In the genomic region with DNA sequence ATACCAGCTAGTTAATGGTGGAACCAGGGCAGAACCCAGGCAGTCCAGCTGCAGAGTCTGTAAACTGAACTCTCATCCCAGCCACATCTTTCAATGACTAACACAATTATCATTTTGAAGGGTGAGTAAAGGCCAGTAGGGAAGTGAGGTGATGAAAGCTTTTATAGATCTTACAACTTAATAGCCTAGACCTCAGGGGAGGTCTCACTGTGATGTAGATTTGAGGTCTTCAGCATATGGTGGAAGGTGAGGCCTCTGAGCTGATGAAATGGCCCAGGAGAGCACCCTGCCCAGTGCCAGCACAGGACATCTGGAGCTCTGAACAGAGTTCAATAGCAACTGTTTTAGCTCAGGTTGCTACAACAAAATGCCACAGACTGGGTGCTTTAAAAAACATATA, we compare ENCODE assay signal across 19 cellular contexts. TPM values are rescaled to one million over a fixed set of nuclear protein-coding genes. Genes with fewer than 3 reads are reported as not detected.
A peak's percentile ranks its signal among the peaks of the same experiment; 100 is the strongest.
DNase-seq lines count a peak whose midpoint lies in the region; ATAC-seq and TF ChIP-seq lines count a peak whose summit lies in the region.
"Had no signal": no experiment of that assay in that cellular context is flagged by ENCODE, and none has a peak within 500 bp of the region (broad histone marks: within the 10 kb centered on the region; RNA-seq: fewer than 3 reads in every experiment).

No MANE protein-coding gene starts in this region.

- no peaks in the 10 kb centered on the region for H3K9me3 Mint-ChIP-seq in activated naive CD8-positive, alpha-beta T cell treated with anti-CD3 and anti-CD28 coated beads, Interleukin-2, amount 50 U/mL, for 24 hours
- H3K9me3 Mint-ChIP-seq in activated naive CD8-positive, alpha-beta T cell treated with anti-CD3 and anti-CD28 coated beads for 36 hours, result no peaks in the 10 kb centered on the region
- H3K9me3 Mint-ChIP-seq in stimulated activated effector memory CD8-positive, alpha-beta T cell treated with anti-CD3 and anti-CD28 coated beads, Interleukin-12 subunit alpha, Interleukin-12 subunit beta, amount 100 ng/mL, for 72 hours, result no peaks in the 10 kb centered on the region
- H3K9me3 Mint-ChIP-seq: dendritic cell treated with granulocyte-macrophage colony-stimulating factor and Interleukin-4, amounts not matched to agents 40 ng/mL and 50 ng/mL, for 4 days had no signal

- H3K27ac Mint-ChIP-seq in activated naive CD8-positive, alpha-beta T cell treated with anti-CD3 and anti-CD28 coated beads, Interleukin-2, amount 50 U/mL, for 24 hours, result no peak overlapping the region
- H3K27ac Mint-ChIP-seq in activated naive CD8-positive, alpha-beta T cell treated with anti-CD3 and anti-CD28 coated beads for 36 hours, result no peak overlapping the region
- H3K27ac Mint-ChIP-seq in stimulated activated effector memory CD8-positive, alpha-beta T cell treated with anti-CD3 and anti-CD28 coated beads, Interleukin-12 subunit alpha, Interleukin-12 subunit beta, amount 100 ng/mL, for 72 hours, result no peak overlapping the region
- H3K27ac Mint-ChIP-seq: activated naive CD8-positive, alpha-beta T cell; brain; dendritic cell treated with granulocyte-macrophage colony-stimulating factor and Interleukin-4, amounts not matched to agents 40 ng/mL and 50 ng/mL, for 4 days had no signal

- H3K4me3 Mint-ChIP-seq in activated naive CD8-positive, alpha-beta T cell treated with anti-CD3 and anti-CD28 coated beads, Interleukin-2, amount 50 U/mL, for 24 hours, result no peak overlapping the region
- no peak overlapping the region for H3K4me3 Mint-ChIP-seq in activated naive CD8-positive, alpha-beta T cell treated with anti-CD3 and anti-CD28 coated beads for 36 hours
- no peak overlapping the region for H3K4me3 Mint-ChIP-seq in stimulated activated effector memory CD8-positive, alpha-beta T cell treated with anti-CD3 and anti-CD28 coated beads, Interleukin-12 subunit alpha, Interleukin-12 subunit beta, amount 100 ng/mL, for 72 hours
- H3K4me3 Mint-ChIP-seq: activated naive CD8-positive, alpha-beta T cell; brain; dendritic cell treated with granulocyte-macrophage colony-stimulating factor and Interleukin-4, amounts not matched to agents 40 ng/mL and 50 ng/mL, for 4 days had no signal

- DNase-seq in activated naive CD8-positive, alpha-beta T cell treated with anti-CD3 and anti-CD28 coated beads, Interleukin-2, amount 50 U/mL, for 24 hours, result no peak
- DNase-seq in activated naive CD8-positive, alpha-beta T cell treated with anti-CD3 and anti-CD28 coated beads for 36 hours, result no peak
- DNase-seq in RKO (ENCODE audit: low spot score) (peak; percentile 21), epithelial cell of esophagus (ENCODE audit: low read depth) (peak; percentile 65), cerebellum (ENCODE audit: low spot score) (no peak), retina (no peak), NCI-H2227 (lab: John Stamatoyannopoulos, UW; ENCODE audit: unreplicated experiment) (no peak)
- DNase-seq in stimulated activated effector memory CD8-positive, alpha-beta T cell treated with anti-CD3 and anti-CD28 coated beads, Interleukin-12 subunit alpha, Interleukin-12 subunit beta, amount 100 ng/mL, for 72 hours (ENCODE audit: low spot score in 2 of 2), result no peak
- DNase-seq: Karpas-422, NCI-H1105 treated with DMSO at 0.1 percent for 48 hours, NCI-H2107, NCI-H524, nucleus accumbens had no signal

- ATAC-seq in activated naive CD8-positive, alpha-beta T cell treated with anti-CD3 and anti-CD28 coated beads, Interleukin-2, amount 50 U/mL, for 24 hours, result peak; percentile 51
- ATAC-seq in stimulated activated effector memory CD8-positive, alpha-beta T cell treated with anti-CD3 and anti-CD28 coated beads, Interleukin-12 subunit alpha, Interleukin-12 subunit beta, amount 100 ng/mL, for 72 hours, result peak; percentile 39
- ATAC-seq: A549 had no signal

- peaks cover 2% of the 10 kb centered on the region for H3K4me1 Mint-ChIP-seq in activated naive CD8-positive, alpha-beta T cell treated with anti-CD3 and anti-CD28 coated beads, Interleukin-2, amount 50 U/mL, for 24 hours
- H3K4me1 Mint-ChIP-seq in activated naive CD8-positive, alpha-beta T cell treated with anti-CD3 and anti-CD28 coated beads for 36 hours, result no peaks in the 10 kb centered on the region
- H3K4me1 Mint-ChIP-seq in stimulated activated effector memory CD8-positive, alpha-beta T cell treated with anti-CD3 and anti-CD28 coated beads, Interleukin-12 subunit alpha, Interleukin-12 subunit beta, amount 100 ng/mL, for 72 hours, result no peaks in the 10 kb centered on the region

- H3K27me3 Mint-ChIP-seq in activated naive CD8-positive, alpha-beta T cell treated with anti-CD3 and anti-CD28 coated beads, Interleukin-2, amount 50 U/mL, for 24 hours, result peaks cover 7% of the 10 kb centered on the region
- peaks cover 2% of the 10 kb centered on the region for H3K27me3 Mint-ChIP-seq in activated naive CD8-positive, alpha-beta T cell treated with anti-CD3 and anti-CD28 coated beads for 36 hours
- H3K27me3 Mint-ChIP-seq: brain had no signal

- no peaks in the 10 kb centered on the region for H3K36me3 Mint-ChIP-seq in activated naive CD8-positive, alpha-beta T cell treated with anti-CD3 and anti-CD28 coated beads, Interleukin-2, amount 50 U/mL, for 24 hours (ENCODE audit: low read depth)
- no peaks in the 10 kb centered on the region for H3K36me3 Mint-ChIP-seq in activated naive CD8-positive, alpha-beta T cell treated with anti-CD3 and anti-CD28 coated beads for 36 hours
- H3K36me3 Mint-ChIP-seq in stimulated activated effector memory CD8-positive, alpha-beta T cell treated with anti-CD3 and anti-CD28 coated beads, Interleukin-12 subunit alpha, Interleukin-12 subunit beta, amount 100 ng/mL, for 72 hours, result no peaks in the 10 kb centered on the region
- H3K36me3 Mint-ChIP-seq: activated naive CD8-positive, alpha-beta T cell; brain had no signal

- no peak for TF ChIP-seq CTCF in epithelial cell of esophagus (IDR thresholded peaks at IDR 0.05; ENCODE audit: insufficient read depth, low read depth, low read length, missing control alignments)

- no peak overlapping the region for H3K4me3 ChIP-seq in epithelial cell of esophagus (ENCODE audit: low read length)
- H3K4me3 ChIP-seq: A549; BLaER1 treated with 17β-estradiol and CSF1 and Interleukin-3, amounts not matched to agents 10 nM and 100 nM; hepatocyte had no signal

RNA-seq across cellular contexts. Expression of gene POU2F1, which starts 44.8 kb away (rescaled TPM):
- total RNA-seq in activated naive CD8-positive, alpha-beta T cell treated with anti-CD3 and anti-CD28 coated beads for 36 hours, result 10 to 100 TPM; 13.5 to 17.3 TPM
- total RNA-seq in cerebellum, result 57.2 TPM

Comparison
In these comparisons a context has a peak if more than half of its experiments do, and no peak if none do; other contexts are left out.
1. DNase-seq: peak in RKO (single experiment) and epithelial cell of esophagus (single experiment); none in activated naive CD8-positive, alpha-beta T cell treated with anti-CD3 and anti-CD28 coated beads, Interleukin-2, amount 50 U/mL, for 24 hours (single experiment), activated naive CD8-positive, alpha-beta T cell treated with anti-CD3 and anti-CD28 coated beads for 36 hours (single experiment), stimulated activated effector memory CD8-positive, alpha-beta T cell treated with anti-CD3 and anti-CD28 coated beads, Interleukin-12 subunit alpha, Interleukin-12 subunit beta, amount 100 ng/mL, for 72 hours (0 of 2), cerebellum (single experiment), retina (single experiment) and NCI-H2227 (single experiment).